In the genomic region with DNA sequence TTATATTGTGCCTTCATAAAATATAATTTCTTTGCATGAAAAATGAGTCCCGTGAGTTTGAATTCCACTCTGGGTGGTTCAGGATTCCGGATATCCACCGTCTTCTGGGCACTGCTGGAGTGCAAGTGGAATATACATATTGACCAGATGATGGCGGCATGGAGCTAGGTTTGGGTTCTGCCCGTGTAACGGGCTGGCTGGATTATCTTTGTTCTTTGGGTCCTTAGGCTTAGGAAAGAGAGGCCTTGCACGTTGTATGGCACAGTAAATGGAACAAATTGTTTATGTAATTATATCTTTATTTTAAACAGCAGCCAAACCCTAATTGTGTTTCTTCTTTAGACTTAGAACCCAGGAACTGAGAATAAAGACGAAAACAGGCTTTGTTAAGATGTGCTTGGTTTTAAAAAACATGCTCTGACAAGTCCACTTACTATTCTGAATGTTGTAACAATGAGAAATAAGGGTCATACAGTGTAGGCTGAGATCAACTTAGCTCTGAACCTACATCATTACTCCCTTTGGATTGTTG, we compare ENCODE assay signal across 9 cellular contexts. TPM values are rescaled to one million over a fixed set of nuclear protein-coding genes. Genes with fewer than 3 reads are reported as not detected.
DNase-seq lines count a peak whose midpoint lies in the region; ATAC-seq and TF ChIP-seq lines count a peak whose summit lies in the region.
"Had no signal": no experiment of that assay in that cellular context is flagged by ENCODE, and none has a peak within 500 bp of the region (broad histone marks: within the 10 kb centered on the region; RNA-seq: fewer than 3 reads in every experiment).

No MANE protein-coding gene starts in this region.

- peak overlapping the region; percentile 97 for H2AFZ ChIP-seq in SK-N-SH (ENCODE audit: low read depth)

- intact Hi-C loops in Right ventricle myocardium superior (cut with DNase I), result loop anchor here (5.0 kb wide), 1 partner anchor 346 kb away; no protein-coding TSS in a partner anchor
- intact Hi-C loops in psoas muscle (cut with DNase I), result loop anchor here (5.0 kb wide), 2 partner anchors 346 to 651 kb away; no protein-coding TSS in a partner anchor

- CTCF ChIA-PET in SK-N-SH (lab: Yijun Ruan, JAX), result interaction anchor here (0.6 to 9.8 kb wide), 48 partner anchors 9 to 654 kb away, joined by 3 to 157 read pairs (median 4); a partner anchor contains a TSS

- H3K27ac Mint-ChIP-seq in activated naive CD8-positive, alpha-beta T cell treated with anti-CD3 and anti-CD28 coated beads, Interleukin-2, amount 10 ng/mL, durations not matched to agents 7 days and 5 days, result no peak overlapping the region

- no peaks in the 10 kb centered on the region for H3K36me3 Mint-ChIP-seq in activated naive CD8-positive, alpha-beta T cell treated with anti-CD3 and anti-CD28 coated beads, Interleukin-2, amount 10 ng/mL, durations not matched to agents 7 days and 5 days

- TF ChIP-seq RAD21 in SK-N-SH (IDR thresholded peaks at IDR 0.05; ENCODE audit: low read length), result peak; percentile 96

- H3K27ac ChIP-seq in SK-N-SH (ENCODE audit: low read depth in 2 of 2, low read length in 1 of 2), result peak overlapping the region; percentile 43 to 87
- H3K27ac ChIP-seq in psoas muscle, result no peak overlapping the region

- ATAC-seq in HG02571 (IDR thresholded peaks at IDR 0.05; ENCODE audit: unreplicated experiment) (peak; percentile 94), Right ventricle myocardium superior (ENCODE audit: poor library complexity) (peak; percentile 98), psoas muscle (peak; percentile 91 to 99 (median 98))
- peak; percentile 94 for ATAC-seq in activated naive CD8-positive, alpha-beta T cell treated with anti-CD3 and anti-CD28 coated beads, Interleukin-2, amount 10 ng/mL, durations not matched to agents 7 days and 5 days (ENCODE audit: low read depth)

- peak; percentile 64 for TF ChIP-seq CTCF in GM12864 (IDR thresholded peaks at IDR 0.05; ENCODE audit: low read depth, low read length, missing control alignments)
- peak; percentile 86 for TF ChIP-seq CTCF in SK-N-SH (IDR thresholded peaks at IDR 0.05)
- peak; percentile 88 for TF ChIP-seq CTCF in psoas muscle (IDR thresholded peaks at IDR 0.05)

- POLR2A ChIA-PET in SK-N-SH (lab: Yijun Ruan, JAX), result interaction anchor here (0.9 to 1.4 kb wide), 4 partner anchors 13 to 573 kb away, joined by 4 to 10 read pairs (median 6); a partner anchor contains a TSS
- POLR2A ChIA-PET in activated naive CD8-positive, alpha-beta T cell treated with anti-CD3 and anti-CD28 coated beads, Interleukin-2, amount 10 ng/mL, durations not matched to agents 7 days and 5 days (lab: Charles Lee), result interaction anchor here (0.7 to 1.1 kb wide), 3 partner anchors 346 to 909 kb away, joined by 3 to 5 read pairs (median 3); no protein-coding TSS in a partner anchor

- H3K9me3 Mint-ChIP-seq in activated naive CD8-positive, alpha-beta T cell treated with anti-CD3 and anti-CD28 coated beads, Interleukin-2, amount 10 ng/mL, durations not matched to agents 7 days and 5 days, result no peaks in the 10 kb centered on the region

- H3K4me1 ChIP-seq in SK-N-SH (ENCODE audit: control insufficient read depth in 1 of 2, insufficient read depth in 2 of 2, low read depth in 1 of 2, low read length in 1 of 2) (peaks cover 0 to 11% of the 10 kb centered on the region in 2 experiments; a peak in 2 of 4 replicates), psoas muscle (peaks cover 5% of the 10 kb centered on the region)

- H3K9me3 ChIP-seq in SK-N-SH (peaks cover 2% of the 10 kb centered on the region), psoas muscle (no peaks in the 10 kb centered on the region)

- peaks cover 5% of the 10 kb centered on the region for H3K4me1 Mint-ChIP-seq in activated naive CD8-positive, alpha-beta T cell treated with anti-CD3 and anti-CD28 coated beads, Interleukin-2, amount 10 ng/mL, durations not matched to agents 7 days and 5 days

- H3K27me3 ChIP-seq in SK-N-SH (ENCODE audit: insufficient read depth), result no peaks in the 10 kb centered on the region
- H3K27me3 ChIP-seq in psoas muscle (ENCODE audit: insufficient read depth in 3 of 3, low read length in 2 of 3), result no peaks in the 10 kb centered on the region

- H3K4me2 ChIP-seq in SK-N-SH, result no peak overlapping the region

- no peak overlapping the region for H3K4me3 Mint-ChIP-seq in activated naive CD8-positive, alpha-beta T cell treated with anti-CD3 and anti-CD28 coated beads, Interleukin-2, amount 10 ng/mL, durations not matched to agents 7 days and 5 days

- H3K4me3 ChIP-seq in GM12864 (ENCODE audit: low read depth, low read length), result no peak overlapping the region
- no peak overlapping the region; a peak in 1 of 4 replicates for H3K4me3 ChIP-seq in SK-N-SH (ENCODE audit: low read depth in 2 of 2, low read length in 1 of 2)
- H3K4me3 ChIP-seq in psoas muscle, result no peak overlapping the region

- H3F3A ChIP-seq in SK-N-SH (replicated peaks; ENCODE audit: insufficient read depth), result peaks cover 7% of the 10 kb centered on the region

- DNase-seq in GM12864 (ENCODE audit: low read depth), result peak; percentile 41
- DNase-seq in NCI-H1105 (lab: John Stamatoyannopoulos, UW), result peak; percentile 70
- DNase-seq in SK-N-SH, result peak; percentile 83
- peak; percentile 46 for DNase-seq in activated naive CD8-positive, alpha-beta T cell treated with anti-CD3 and anti-CD28 coated beads, Interleukin-2, amount 10 ng/mL, durations not matched to agents 7 days and 5 days
- peak; percentile 58 for DNase-seq in Right ventricle myocardium superior
- DNase-seq in psoas muscle, result peak; percentile 27 to 61
- no peak for DNase-seq in mesenteric fat pad (ENCODE audit: low spot score)

- 3% methylated on average over 8 of the region's 8 CpGs for WGBS in SK-N-SH (ENCODE audit: low lambda C conversion rate)
- 10 to 14% (median 11%) methylated on average over 8 of the region's 8 CpGs for WGBS in psoas muscle, 3 donors

- H3K9ac ChIP-seq in SK-N-SH, result 0 out of 2 replicates have a peak overlapping the region, but pooled peaks have one; percentile 23

- peaks cover 9% of the 10 kb centered on the region for H3K27me3 Mint-ChIP-seq in activated naive CD8-positive, alpha-beta T cell treated with anti-CD3 and anti-CD28 coated beads, Interleukin-2, amount 10 ng/mL, durations not matched to agents 7 days and 5 days

- H3K9me2 ChIP-seq in SK-N-SH, result no peaks in the 10 kb centered on the region

- TF ChIP-seq EP300 in SK-N-SH (IDR thresholded peaks at IDR 0.05; ENCODE audit: borderline replicate concordance in 1 of 2, low read depth in 1 of 2, low read length in 1 of 2), result no peak

- no peaks in the 10 kb centered on the region; the same call in 1 of the 2 replicates for H3K79me2 ChIP-seq in SK-N-SH (ENCODE audit: insufficient read depth)

- H3K36me3 ChIP-seq in SK-N-SH (replicated peaks in 1 of 2; ENCODE audit: control insufficient read depth in 1 of 2, insufficient read depth in 2 of 2, low read length in 1 of 2), result no peaks in the 10 kb centered on the region
- no peaks in the 10 kb centered on the region for H3K36me3 ChIP-seq in psoas muscle (ENCODE audit: insufficient read depth in 1 of 2, low read depth in 1 of 2)

- H4K20me1 ChIP-seq in SK-N-SH (ENCODE audit: insufficient read depth), result no peaks in the 10 kb centered on the region

TF ChIP-seq in SK-N-SH, 30 proteins besides CTCF, POLR2A, EP300 and RAD21:
- TF ChIP-seq SMC3 (IDR thresholded peaks at IDR 0.05; ENCODE audit: low read depth, low read length) (peak; percentile 91), RXRA (IDR thresholded peaks at IDR 0.05; ENCODE audit: borderline replicate concordance, low read depth) (no peak), MXI1 (IDR thresholded peaks at IDR 0.05; ENCODE audit: low read depth, low read length) (peak; percentile 52; the same call in 1 of the 2 replicates), RFX5 (IDR thresholded peaks at IDR 0.05; ENCODE audit: low read length) (0 out of 2 replicates have a peak, but pooled peaks have one; percentile 45)

RNA-seq across cellular contexts. Expression of a gene that starts 13.5 kb away (rescaled TPM):
- polyA plus RNA-seq in SK-N-SH (2012; rRNA removed) (60.9 and 65.2 TPM in 2 replicates), psoas muscle (10 to 100 TPM; 14.9 to 19.1 (median 17.8) TPM)
- 52.0 and 56.0 TPM in 2 replicates for polyA plus RNA-seq in SK-N-SH (2012; cell fraction: cytosol; rRNA removed)
- polyA plus RNA-seq in SK-N-SH (2012; cell fraction: nucleus; rRNA removed), result 124 and 135 TPM in 2 replicates
- 10 to 100 TPM; 45.7 to 49.3 TPM for total RNA-seq in activated naive CD8-positive, alpha-beta T cell treated with anti-CD3 and anti-CD28 coated beads, Interleukin-2, amount 10 ng/mL, durations not matched to agents 7 days and 5 days
- total RNA-seq in Right ventricle myocardium superior (16.2 TPM), psoas muscle (10 to 100 TPM; 12.6 to 20.4 (median 15.0) TPM), mesenteric fat pad (33.2 TPM)

RNA-seq across cellular contexts. Expression of a gene that starts 42.8 kb away (rescaled TPM):
- polyA plus RNA-seq in SK-N-SH (2012; rRNA removed), result not detected in 2 replicates
- not detected in 2 replicates for polyA plus RNA-seq in SK-N-SH (2012; cell fraction: cytosol; rRNA removed)
- polyA plus RNA-seq in SK-N-SH (2012; cell fraction: nucleus; rRNA removed), result 0.05 TPM in 1 of 2 replicates, not detected in the other
- total RNA-seq in activated naive CD8-positive, alpha-beta T cell treated with anti-CD3 and anti-CD28 coated beads, Interleukin-2, amount 10 ng/mL, durations not matched to agents 7 days and 5 days, result not detected
- 1.1 TPM for total RNA-seq in Right ventricle myocardium superior
- total RNA-seq in psoas muscle, result not detected
- polyA plus RNA-seq in psoas muscle, result under 1 TPM in 1 of 3 donors, not detected in 2; 0.04 TPM
- not detected for total RNA-seq in mesenteric fat pad
- total RNA-seq: pulmonary artery endothelial cell had no signal
